8 cellular contexts compared by ENCODE assay signal in genomic region chr1:1305300-1306069, GRCh38. TPM values are rescaled to one million over a fixed set of nuclear protein-coding genes. Genes with fewer than 3 reads are reported as not detected.
DNase-seq lines count a peak whose midpoint lies in the region; ATAC-seq and TF ChIP-seq lines count a peak whose summit lies in the region.

No MANE protein-coding gene starts in this region.

- peak overlapping the region; percentile 47 to 68 for H3K9ac ChIP-seq in duodenal mucosa (ENCODE audit: low read depth in 1 of 2, low read length in 2 of 2)

- peak overlapping the region; percentile 53 to 64 for H3K4me3 ChIP-seq in duodenal mucosa (ENCODE audit: low read depth in 1 of 2, low read length in 2 of 2)
- H3K4me3 ChIP-seq in mesodermal cell (ENCODE audit: extremely low read depth, insufficient read depth, low read length, poor library complexity, severe bottlenecking): peak overlapping the region; percentile 79

- H3K4me1 ChIP-seq in duodenal mucosa (ENCODE audit: control insufficient read depth in 1 of 2, insufficient read depth in 2 of 2, low read length in 2 of 2) (peaks cover 36 to 38% of the 10 kb centered on the region in 2 donors), mesodermal cell (ENCODE audit: control insufficient read depth, insufficient read depth, low read length, poor library complexity, severe bottlenecking) (peaks cover 33% of the 10 kb centered on the region)

- TF ChIP-seq POLR2A in GM18505 (IDR thresholded peaks at IDR 0.05; ENCODE audit: borderline replicate concordance, extremely low read depth, insufficient read depth, insufficient read length): no peak

- no peaks in the 10 kb centered on the region for H3K9me3 ChIP-seq in duodenal mucosa (ENCODE audit: control insufficient read depth in 1 of 2, low read length in 2 of 2)
- H3K9me3 ChIP-seq in mesodermal cell (ENCODE audit: control insufficient read depth, low read length): no peaks in the 10 kb centered on the region

- peaks cover 0 to 5% of the 10 kb centered on the region in 2 donors for H3K36me3 ChIP-seq in duodenal mucosa (ENCODE audit: control insufficient read depth in 1 of 2, insufficient read depth in 2 of 2, low read length in 2 of 2)
- peaks cover under 1% of the 10 kb centered on the region for H3K36me3 ChIP-seq in mesodermal cell (ENCODE audit: control insufficient read depth, insufficient read depth, low read length)

- peak overlapping the region; percentile 58 for H3K27ac ChIP-seq in duodenal mucosa (ENCODE audit: low read depth, low read length)
- H3K27ac ChIP-seq in mesodermal cell (ENCODE audit: low read depth, low read length, severe bottlenecking): peak overlapping the region; percentile 68

- no peaks in the 10 kb centered on the region for H3K27me3 ChIP-seq in duodenal mucosa (ENCODE audit: control insufficient read depth in 1 of 2, insufficient read depth in 2 of 2, low read length in 2 of 2)

- WGBS in mesodermal cell (ENCODE audit: insufficient coverage in 2 of 2), 2 experiments: 55 to 60% methylated on average over 17 to 25 of the region's 25 CpGs

- TF ChIP-seq CTCF in GM12872 (IDR thresholded peaks at IDR 0.05; ENCODE audit: insufficient read depth, low read depth, low read length): peak; percentile 43; the same call in 2 of the 3 replicates

- peak; percentile 67 for DNase-seq in NCI-H1694 (lab: John Stamatoyannopoulos, UW)
- DNase-seq in activated CD4-positive, alpha-beta T cell treated with anti-CD3 and anti-CD28 coated beads, Interleukin-2, amount 50 U/mL, for 1 hour: peak; percentile 65
- DNase-seq in stimulated activated CD8-positive, alpha-beta memory T cell treated with anti-CD3 and anti-CD28 coated beads, Interleukin-7, amount 100 ng/mL, for 4 hours (ENCODE audit: low read depth in 2 of 2): peak; percentile 54 to 75

- ATAC-seq in HG03095 (IDR thresholded peaks at IDR 0.05; ENCODE audit: unreplicated experiment): no peak
- no peak for ATAC-seq in GM18505 (IDR thresholded peaks at IDR 0.05; ENCODE audit: unreplicated experiment)

RNA-seq across cellular contexts. Expression of gene ACAP3, which starts 2.2 kb away (rescaled TPM):
- polyA plus RNA-seq in mesodermal cell (2013, experiment 1 of 2): 39.6 TPM
- 31.9 TPM for polyA plus RNA-seq in mesodermal cell (2013, experiment 2 of 2)

RNA-seq across cellular contexts. Expression of gene PUSL1, which starts 2.9 kb away (rescaled TPM):
- polyA plus RNA-seq in mesodermal cell (2013, experiment 1 of 2): 16.9 TPM
- polyA plus RNA-seq in mesodermal cell (2013, experiment 2 of 2): 15.2 TPM

RNA-seq across cellular contexts. Expression of gene INTS11, which starts 19.0 kb away (rescaled TPM):
- 73.6 TPM for polyA plus RNA-seq in mesodermal cell (2013, experiment 1 of 2)
- 63.0 TPM for polyA plus RNA-seq in mesodermal cell (2013, experiment 2 of 2)

RNA-seq across cellular contexts. Expression of gene CPTP, which starts 19.1 kb away (rescaled TPM):
- 15.0 TPM for polyA plus RNA-seq in mesodermal cell (2013, experiment 1 of 2)
- 11.1 TPM for polyA plus RNA-seq in mesodermal cell (2013, experiment 2 of 2)

RNA-seq across cellular contexts. Expression of gene SCNN1D, which starts 25.2 kb away (rescaled TPM):
- polyA plus RNA-seq in mesodermal cell (2013, experiment 1 of 2): 2.8 TPM
- polyA plus RNA-seq in mesodermal cell (2013, experiment 2 of 2): 2.6 TPM
